8 cellular contexts compared by ENCODE assay signal in genomic region chr1:1232224-1232800, GRCh38. TPM values are rescaled to one million over a fixed set of nuclear protein-coding genes. Genes with fewer than 3 reads are reported as not detected.
DNase-seq lines count a peak whose midpoint lies in the region; ATAC-seq, FAIRE-seq and TF ChIP-seq lines count a peak whose summit lies in the region.

Gene B3GALT6, plus strand, starts transcription at chr1:1232237. Its CDS starts 42 bp downstream, at chr1:1232279.

- peaks cover 37% of the 10 kb centered on the region for H3K79me2 ChIP-seq in HepG2 (ENCODE audit: insufficient read depth, low read length)

- no peak within 1 kb of the TSS for H2AFZ ChIP-seq in HepG2 (ENCODE audit: low read length)

- CTCF ChIA-PET in CD4-positive, alpha-beta memory T cell (lab: Charles Lee; ENCODE audit: partially characterized antibody), result no interaction called here
- CTCF ChIA-PET in HepG2 (lab: Yijun Ruan, JAX; ENCODE audit: low intra/inter-chr PET ratio, low total read pairs), result interaction anchor here (0.8 kb wide), 1 partner anchor 110 kb away, joined by 3 read pairs; no protein-coding TSS in a partner anchor

- no TSS peak for BruUV-seq in HepG2 (replicated peaks; lab: Mats Ljungman, UMichigan)

- TF ChIP-seq CTCF in astrocyte of the cerebellum (IDR thresholded peaks at IDR 0.05; ENCODE audit: low read depth, low read length, missing control alignments) (no peak), HepG2 (CRISPR knock-in tag; IDR thresholded peaks at IDR 0.05) (no peak), thoracic aorta (IDR thresholded peaks at IDR 0.05) (no peak)

- peak within 1 kb of the TSS; percentile 96 for H3K27ac ChIP-seq in CD4-positive, alpha-beta memory T cell (ENCODE audit: low read depth, low read length)
- peak within 1 kb of the TSS; percentile 88 for H3K27ac ChIP-seq in HepG2 (ENCODE audit: extremely low read length, insufficient read depth, low read length)
- H3K27ac ChIP-seq in thoracic aorta, result peak within 1 kb of the TSS; percentile 88 to 91

- H3K4me2 ChIP-seq in HepG2 (ENCODE audit: low read depth, low read length), result peak within 1 kb of the TSS; percentile 85

- peaks cover 39% of the 10 kb centered on the region for H3K4me1 ChIP-seq in CD4-positive, alpha-beta memory T cell (ENCODE audit: insufficient read depth, low read length)
- peaks cover 65% of the 10 kb centered on the region for H3K4me1 ChIP-seq in HepG2 (ENCODE audit: insufficient read depth, low read length)
- H3K4me1 ChIP-seq in thoracic aorta (ENCODE audit: control insufficient read depth in 1 of 2, low read depth in 2 of 2), result peaks cover 20 to 33% of the 10 kb centered on the region in 2 donors

- H3K4me3 ChIP-seq in CD4-positive, alpha-beta memory T cell (ENCODE audit: low read length in 2 of 2), result peak within 1 kb of the TSS; percentile 67 to 92
- peak within 1 kb of the TSS; percentile 86 for H3K4me3 ChIP-seq in astrocyte of the cerebellum (ENCODE audit: low read depth, low read length)
- peak within 1 kb of the TSS; percentile 73 to 93 (median 91) for H3K4me3 ChIP-seq in HepG2 (replicated peaks in 1 of 3; ENCODE audit: insufficient read depth in 1 of 3, low read depth in 2 of 3, low read length in 3 of 3)
- peak within 1 kb of the TSS; percentile 99 for H3K4me3 ChIP-seq in thoracic aorta

- WGBS in HepG2 (ENCODE audit: low lambda C conversion rate), result 69% methylated on average over 16 of the region's 99 CpGs

- no peaks in the 10 kb centered on the region for H3K9me3 ChIP-seq in CD4-positive, alpha-beta memory T cell (ENCODE audit: control insufficient read depth in 1 of 2, low read length in 2 of 2)
- H3K9me3 ChIP-seq in HepG2 (ENCODE audit: low read length) (no peaks in the 10 kb centered on the region), thoracic aorta (no peaks in the 10 kb centered on the region)

- peaks cover 5 to 27% of the 10 kb centered on the region in 2 donors for H3K36me3 Mint-ChIP-seq in CD4-positive, alpha-beta memory T cell

- TF ChIP-seq RAD21 in HepG2 (CRISPR knock-in tag; IDR thresholded peaks at IDR 0.05), result peak; percentile 45; the same call in 1 of the 2 replicates

- no peaks in the 10 kb centered on the region for H3K27me3 Mint-ChIP-seq in CD4-positive, alpha-beta memory T cell

- H3K4me1 Mint-ChIP-seq in CD4-positive, alpha-beta memory T cell, result peaks cover 15 to 49% (median 30%) of the 10 kb centered on the region in 4 donors

- peaks cover 17% of the 10 kb centered on the region for H3K36me3 ChIP-seq in CD4-positive, alpha-beta memory T cell (ENCODE audit: insufficient read depth, low read length)
- H3K36me3 ChIP-seq in HepG2 (replicated peaks in 1 of 2; ENCODE audit: control insufficient read depth in 1 of 2, insufficient read depth in 2 of 2, low read length in 2 of 2) (peaks cover 9 to 16% of the 10 kb centered on the region in 2 experiments; a peak in 4 of 5 replicates), thoracic aorta (peaks cover 17% of the 10 kb centered on the region)

- peak; percentile 15 for ATAC-seq in HG02938 (IDR thresholded peaks at IDR 0.05; ENCODE audit: unreplicated experiment)
- ATAC-seq in HepG2, result no peak
- ATAC-seq in thoracic aorta (ENCODE audit: insufficient number of reproducible peaks, low FRiP score, low read depth), result no peak
- ATAC-seq in HG03442 (IDR thresholded peaks at IDR 0.05; ENCODE audit: unreplicated experiment), result no peak
- no peak for ATAC-seq in left colon

- no peak for FAIRE-seq in HepG2 (lab: Jason Lieb, UNC)

- H3K4me3 Mint-ChIP-seq in CD4-positive, alpha-beta memory T cell, result peak within 1 kb of the TSS; percentile 93 to 96 (median 94)

- POLR2A ChIA-PET in CD4-positive, alpha-beta memory T cell (lab: Charles Lee; ENCODE audit: partially characterized antibody), result interaction anchor here (0.6 to 2.4 kb wide), 11 partner anchors 15 to 167 kb away, joined by 3 to 19 read pairs (median 4); partner anchors contain the start of genes AURKAIP1, CCNL2, TNFRSF18 and UBE2J2
- POLR2A ChIA-PET in HepG2 (lab: Yijun Ruan, JAX), result interaction anchor here (1.1 to 2.7 kb wide), 3 partner anchors 64 to 108 kb away, joined by 3 to 25 read pairs (median 3); no protein-coding TSS in a partner anchor

- intact Hi-C loops in CD4-positive, alpha-beta memory T cell (cut with micrococcal nuclease), result loop anchor here (1.0 to 5.0 kb wide), 3 partner anchors 41 to 95 kb away; partner anchors contain the start of genes PUSL1 and UBE2J2
- intact Hi-C loops in HepG2 (cut with micrococcal nuclease; ENCODE audit: unreplicated experiment), result loop anchor here (5.0 to 10.0 kb wide), 3 partner anchors 58 to 228 kb away; partner anchors contain the start of genes HES4 and TTLL10
- intact Hi-C loops in left colon (cut with DNase I, micrococcal nuclease), result no loop called here

- DNase-seq in CD4-positive, alpha-beta memory T cell, result no peak
- DNase-seq in astrocyte of the cerebellum (ENCODE audit: low read depth) (no peak), HepG2 (ENCODE audit: low spot score) (no peak), thoracic aorta (ENCODE audit: low spot score) (no peak), left colon (no peak), activated gamma-delta T cell (lab: John Stamatoyannopoulos, UW) (no peak)

- no peaks in the 10 kb centered on the region for H4K20me1 ChIP-seq in HepG2 (ENCODE audit: insufficient read depth, low read length)

- peaks cover 0 to 4% (median 0%) of the 10 kb centered on the region in 8 donors for H3K9me3 Mint-ChIP-seq in CD4-positive, alpha-beta memory T cell

- no peak for TF ChIP-seq POLR2A in HepG2 (IDR thresholded peaks at IDR 0.05; ENCODE audit: insufficient read depth in 1 of 2, low read depth in 2 of 2, low read length in 2 of 2)

- no peaks in the 10 kb centered on the region for H3K27me3 ChIP-seq in CD4-positive, alpha-beta memory T cell (ENCODE audit: insufficient read depth, low read length)
- no peaks in the 10 kb centered on the region; a peak in 2 of 5 replicates for H3K27me3 ChIP-seq in HepG2 (ENCODE audit: control insufficient read depth in 1 of 2, insufficient read depth in 2 of 2, low read length in 2 of 2)
- H3K27me3 ChIP-seq in thoracic aorta (replicated peaks; ENCODE audit: insufficient read depth), result no peaks in the 10 kb centered on the region

- TF ChIP-seq EP300 in HepG2 (IDR thresholded peaks at IDR 0.05; ENCODE audit: low read depth in 2 of 2, low read length in 2 of 2) (no peak), HepG2 (CRISPR knock-in tag; IDR thresholded peaks at IDR 0.05; ENCODE audit: borderline replicate concordance) (no peak)

- peak within 1 kb of the TSS; percentile 98 for H3K9ac ChIP-seq in HepG2 (ENCODE audit: insufficient read depth, low read depth, low read length)

- H3K27ac Mint-ChIP-seq in CD4-positive, alpha-beta memory T cell, result peak within 1 kb of the TSS; percentile 92 to 96 (median 95)

- in situ Hi-C loops in astrocyte of the cerebellum (cut with HindIII; ENCODE audit: low sequenced_read_pairs), result no loop called here
- in situ Hi-C loops in HepG2 (cut with HindIII; ENCODE audit: extremely low pct_ligation_motif_present, low pct_unique_long_range_greater_than_20kb), result no loop called here

TF ChIP-seq in HepG2, 621 proteins besides CTCF, POLR2A, EP300 and RAD21 (continues in another document):
- TF ChIP-seq ZNF101 (CRISPR knock-in tag; IDR thresholded peaks at IDR 0.05; ENCODE audit: borderline replicate concordance, low read depth) (no peak), MBD4 (IDR thresholded peaks at IDR 0.05; ENCODE audit: borderline replicate concordance, low read length) (no peak), ZNF557 (CRISPR knock-in tag; IDR thresholded peaks at IDR 0.05) (no peak), ZMYM4 (CRISPR knock-in tag; IDR thresholded peaks at IDR 0.05) (0 out of 2 replicates have a peak, but pooled peaks have one; percentile 4), ZNF446 (CRISPR knock-in tag; IDR thresholded peaks at IDR 0.05) (no peak), ZNF580 (CRISPR knock-in tag; IDR thresholded peaks at IDR 0.05; ENCODE audit: borderline replicate concordance, low read depth) (no peak), ZNF605 (CRISPR knock-in tag; IDR thresholded peaks at IDR 0.05) (no peak), MXI1 (IDR thresholded peaks at IDR 0.05; ENCODE audit: borderline replicate concordance, low read depth, low read length) (0 out of 3 replicates have a peak, but pooled peaks have one; percentile 2)

RNA-seq across cellular contexts. Expression of gene B3GALT6, which starts in this region (rescaled TPM):
- total RNA-seq in CD4-positive, alpha-beta memory T cell, result 10 to 100 TPM; 23.0 to 23.7 TPM
- 10 to 100 TPM in 1 of 2 donors, 1 to 10 TPM in 1; 5.4 to 14.4 TPM for polyA plus RNA-seq in CD4-positive, alpha-beta memory T cell
- total RNA-seq in HepG2 (2016; rRNA removed; fragmentation: Illumina TruSeq; extraction: Trizol), result 9.2 and 14.2 TPM in 2 replicates
- 6.4 and 7.6 TPM in 2 replicates for total RNA-seq in HepG2 (2016; cell fraction: cytosol; rRNA removed; fragmentation: Illumina TruSeq; extraction: Trizol; ENCODE audit: low read depth)
- total RNA-seq in HepG2 (2016; cell fraction: insoluble cytoplasmic fraction; rRNA removed; fragmentation: Illumina TruSeq; extraction: Trizol), result 8.3 and 13.0 TPM in 2 replicates
- 13.3 and 15.5 TPM in 2 replicates for total RNA-seq in HepG2 (2016; cell fraction: membrane; rRNA removed; fragmentation: Illumina TruSeq; extraction: Trizol)
- total RNA-seq in HepG2 (2016; cell fraction: nucleus; rRNA removed; fragmentation: Illumina TruSeq; extraction: Trizol), result 9.0 and 10.2 TPM in 2 replicates
- 3.9 and 5.8 TPM in 2 replicates for polyA plus RNA-seq in HepG2 (2011; rRNA removed)
- polyA plus RNA-seq in HepG2 (2011; cell fraction: cytosol; rRNA removed), result 6.9 and 8.0 TPM in 2 replicates
- 5.4 and 5.5 TPM in 2 replicates for polyA plus RNA-seq in HepG2 (2011; cell fraction: nucleus; rRNA removed)
- polyA plus RNA-seq in HepG2 (2012), result 8.3 and 10.4 TPM in 2 replicates
- polyA plus RNA-seq in HepG2 (2016; cell fraction: cytosol; fragmentation: Illumina TruSeq; extraction: Trizol; ENCODE audit: low read depth), result 7.6 and 8.3 TPM in 2 replicates
- polyA plus RNA-seq in HepG2 (2016; cell fraction: insoluble cytoplasmic fraction; fragmentation: Illumina TruSeq; extraction: Trizol; ENCODE audit: low read depth), result 9.7 and 10.2 TPM in 2 replicates
- 12.7 and 13.5 TPM in 2 replicates for polyA plus RNA-seq in HepG2 (2016; cell fraction: membrane; fragmentation: Illumina TruSeq; extraction: Trizol; ENCODE audit: low read depth)
- polyA plus RNA-seq in HepG2 (2016; cell fraction: nucleus; fragmentation: Illumina TruSeq; extraction: Trizol; ENCODE audit: insufficient read depth, low read depth), result 13.7 and 17.1 TPM in 2 replicates
- 7.2 and 12.5 TPM in 2 replicates for polyA minus RNA-seq in HepG2 (2011; rRNA and poly(A)+ RNA removed; ENCODE audit: low replicate concordance)
- polyA minus RNA-seq in HepG2 (2011; cell fraction: cytosol; rRNA and poly(A)+ RNA removed), result 3.8 and 5.0 TPM in 2 replicates
- 7.8 and 8.1 TPM in 2 replicates for polyA minus RNA-seq in HepG2 (2011; cell fraction: nucleus; rRNA and poly(A)+ RNA removed)
- 10 to 100 TPM; 15.5 to 25.3 TPM for total RNA-seq in thoracic aorta
- total RNA-seq in left colon, result 1 to 10 TPM; 8.2 to 9.6 TPM

Comparison
In these comparisons a context has a peak if more than half of its experiments do, and no peak if none do; other contexts are left out.
1. intact Hi-C loops: an anchor here in CD4-positive, alpha-beta memory T cell (1.0 to 5.0 kb wide) and HepG2 (5.0 to 10.0 kb wide); none called in left colon.